Comparison of ENCODE assay signal across 14 cellular contexts in the genomic region with DNA sequence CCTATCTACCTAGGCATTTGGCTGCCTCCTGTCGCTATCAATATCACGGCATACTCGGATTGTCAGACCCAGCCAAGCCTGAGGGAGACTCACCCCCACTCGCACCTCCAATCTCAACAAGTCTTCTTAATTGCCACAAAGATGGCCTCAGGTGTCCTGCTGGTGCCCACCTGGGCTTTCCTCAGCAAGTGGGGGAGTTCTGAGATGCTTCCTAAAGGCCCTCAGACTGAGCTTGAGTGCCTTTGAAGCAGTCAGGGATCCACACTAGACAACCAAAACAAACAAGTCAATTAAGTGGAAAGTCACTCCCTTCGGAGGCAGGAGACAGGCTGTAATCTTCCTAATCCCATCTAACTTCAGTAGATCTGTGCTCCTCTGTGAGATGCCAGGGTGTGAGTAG.
A peak's percentile ranks its signal among the peaks of the same experiment; 100 is the strongest.
DNase-seq lines count a peak whose midpoint lies in the region; ATAC-seq and TF ChIP-seq lines count a peak whose summit lies in the region.
"Had no signal": no experiment of that assay in that cellular context is flagged by ENCODE, and none has a peak within 500 bp of the region (broad histone marks: within the 10 kb centered on the region; RNA-seq: fewer than 3 reads in every experiment).

No MANE protein-coding gene starts in this region.

- H4K20me1 ChIP-seq in osteoblast (ENCODE audit: insufficient read depth, low read length), result no peaks in the 10 kb centered on the region

- no peaks in the 10 kb centered on the region for H3K9me3 ChIP-seq in osteoblast (ENCODE audit: low read depth, low read length)
- H3K9me3 ChIP-seq: adrenal gland had no signal

- H3K4me1 ChIP-seq in ACC112 (ENCODE audit: control insufficient read depth, insufficient read depth, low read length, unreplicated experiment) (peaks cover 72% of the 10 kb centered on the region), osteoblast (ENCODE audit: insufficient read depth, low read length) (peaks cover 62% of the 10 kb centered on the region)

- H3K79me2 ChIP-seq in ACC112 (ENCODE audit: control insufficient read depth, insufficient read depth, low read length, unreplicated experiment) (no peaks in the 10 kb centered on the region), osteoblast (ENCODE audit: insufficient read depth, low read length) (no peaks in the 10 kb centered on the region)

- no peak for TF ChIP-seq CTCF in osteoblast (IDR thresholded peaks at IDR 0.05; ENCODE audit: extremely low read depth, low read depth, low read length)

- peak; percentile 82 for DNase-seq in NCI-H82 treated with DMSO at 0.1 percent for 48 hours (lab: John Stamatoyannopoulos, UW; ENCODE audit: unreplicated experiment)
- no peak for DNase-seq in epithelial cell of prostate (ENCODE audit: low read depth, low spot score)
- no peak for DNase-seq in osteoblast (ENCODE audit: insufficient read length, low spot score, missing footprints)
- no peak for DNase-seq in germinal center (ENCODE audit: low spot score)
- DNase-seq: activated CD4-positive, alpha-beta T cell treated with anti-CD3 and anti-CD28 coated beads, Interleukin-2, amount 10 ng/mL, durations not matched to agents 24 days and 14 days; activated T-cell treated with anti-CD3 and anti-CD28 coated beads, Interleukin-2, amount 50 U/mL, for 24 hours; adrenal gland; NCI-H1694 treated with DMSO at 0.1 percent for 48 hours; stimulated activated naive CD8-positive, alpha-beta T cell treated with anti-CD3 and anti-CD28 coated beads, Interleukin-15, Interleukin-2, amounts not matched to agents 100 U/mL and 50 U/mL, for 24 hours; T-helper 2 cell had no signal

- H3K27ac ChIP-seq in ACC112 (ENCODE audit: low read depth, low read length), result peak overlapping the region; percentile 96; the same call in 1 of the 2 replicates
- H3K27ac ChIP-seq in epithelial cell of prostate, result peak overlapping the region; percentile 95
- peak overlapping the region; percentile 99 for H3K27ac ChIP-seq in osteoblast (ENCODE audit: low read depth, low read length)

- ATAC-seq in GM21717 (IDR thresholded peaks at IDR 0.05; ENCODE audit: unreplicated experiment) (no peak), HG03469 (IDR thresholded peaks at IDR 0.05; ENCODE audit: unreplicated experiment) (no peak), GM18870 (IDR thresholded peaks at IDR 0.05; ENCODE audit: unreplicated experiment) (no peak)
- ATAC-seq: stimulated activated naive CD8-positive, alpha-beta T cell treated with anti-CD3 and anti-CD28 coated beads, Interleukin-15, Interleukin-2, amounts not matched to agents 100 U/mL and 50 U/mL, for 24 hours had no signal

- H3K27me3 ChIP-seq in ACC112 (ENCODE audit: insufficient read depth, low read length) (no peaks in the 10 kb centered on the region), osteoblast (ENCODE audit: insufficient read depth, low read length) (no peaks in the 10 kb centered on the region)
- H3K27me3 ChIP-seq: adrenal gland had no signal

- no peak overlapping the region for H3K4me2 ChIP-seq in osteoblast (ENCODE audit: insufficient read depth, low read length)

- H3K36me3 ChIP-seq in ACC112 (ENCODE audit: insufficient read depth, low read length), result no peaks in the 10 kb centered on the region
- H3K36me3 ChIP-seq in osteoblast (ENCODE audit: insufficient read depth, low read length), result no peaks in the 10 kb centered on the region
- H3K36me3 ChIP-seq: adrenal gland had no signal

- H3K4me3 ChIP-seq in ACC112 (ENCODE audit: low read depth, low read length), result no peak overlapping the region
- H3K4me3 ChIP-seq in osteoblast (ENCODE audit: insufficient read depth, low read length), result no peak overlapping the region
- H3K4me3 ChIP-seq: adrenal gland had no signal

- H2AFZ ChIP-seq in ACC112 (ENCODE audit: low read length, unreplicated experiment) (no peak overlapping the region), osteoblast (ENCODE audit: low read length) (no peak overlapping the region)
